Comparison of ENCODE assay signal across 20 cellular contexts in the genomic region with DNA sequence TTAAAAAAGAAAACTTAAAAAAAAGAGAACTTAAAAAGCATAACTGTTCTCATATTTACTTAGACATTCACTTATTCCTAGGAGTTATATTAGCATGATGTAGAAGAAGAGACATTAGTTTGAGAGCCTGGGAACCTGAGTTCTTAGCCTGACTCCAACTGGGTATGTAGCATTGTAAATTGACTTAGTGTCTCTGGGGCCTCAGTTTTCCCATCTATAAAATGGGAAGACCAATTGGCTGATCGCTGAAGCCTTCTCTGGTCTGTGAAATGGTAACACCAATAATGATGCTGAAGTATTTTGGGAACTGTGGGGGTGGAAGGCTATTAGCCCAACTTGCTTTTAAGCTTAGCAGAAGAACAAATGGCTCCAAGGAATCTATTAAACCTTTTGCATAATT.
"Had no signal": no experiment of that assay in that cellular context is flagged by ENCODE, and none has a peak within 500 bp of the region (broad histone marks: within the 10 kb centered on the region; RNA-seq: fewer than 3 reads in every experiment).

No MANE protein-coding gene starts in this region.

- H3K27ac ChIP-seq: SJCRH30 had no signal

- DNase-seq: Karpas-422; KBM-7; NCI-H1092; NCI-H1105 treated with DMSO at 0.1 percent for 48 hours; NCI-H1417 treated with DMSO at 0.1 percent for 48 hours; NCI-H146; NCI-H1694 treated with DMSO at 0.1 percent for 48 hours; NCI-H1930; NCI-H2081; NCI-H2107; NCI-H2227 treated with DMSO at 0.1 percent for 48 hours; NCI-H524; NCI-H69; NCI-H774; NK-92 treated with Interleukin-12 subunit alpha and Interleukin-12 subunit beta, amount 100 ng/mL, for 24 hours; PC-3; SHP77; SJCRH30; T-helper 1 cell had no signal

- ATAC-seq: Panc1, PC-3 had no signal

- H3K4me3 ChIP-seq: SJCRH30 had no signal

- H3K36me3 ChIP-seq: SJCRH30 had no signal

- H3K9me3 ChIP-seq: SJCRH30 had no signal

- H3K27me3 ChIP-seq: SJCRH30 had no signal
